14 cellular contexts compared by ENCODE assay signal in genomic region chr22:42286205-42286604, GRCh38. TPM values are rescaled to one million over a fixed set of nuclear protein-coding genes. Genes with fewer than 3 reads are reported as not detected.
DNase-seq lines count a peak whose midpoint lies in the region; ATAC-seq lines count a peak whose summit lies in the region.
"Had no signal": no experiment of that assay in that cellular context is flagged by ENCODE, and none has a peak within 500 bp of the region (broad histone marks: within the 10 kb centered on the region; RNA-seq: fewer than 3 reads in every experiment).

No MANE protein-coding gene starts in this region.

- POLR2A ChIA-PET in activated naive CD8-positive, alpha-beta T cell treated with anti-CD3 and anti-CD28 coated beads, Interleukin-2, amount 10 ng/mL, durations not matched to agents 7 days and 5 days (lab: Charles Lee) = no interaction called here

- H3K4me3 Mint-ChIP-seq in activated naive CD8-positive, alpha-beta T cell treated with anti-CD3 and anti-CD28 coated beads, Interleukin-2, amount 10 ng/mL, durations not matched to agents 7 days and 5 days = peak overlapping the region; percentile 12
- no peak overlapping the region for H3K4me3 Mint-ChIP-seq in activated naive CD8-positive, alpha-beta T cell treated with anti-CD3 and anti-CD28 coated beads, Interleukin-2, amount 50 U/mL, for 24 hours
- H3K4me3 Mint-ChIP-seq in activated T-helper 17 cell treated with anti-CD3 and anti-CD28 coated beads, Interleukin-2, amount 50 U/mL, for 72 hours = peak overlapping the region; percentile 4
- H3K4me3 Mint-ChIP-seq in stimulated activated naive B cell treated with anti-CD40 and anti-IgM and Interleukin-4, amounts not matched to agents 10 μg/mL and 1 μg/mL and 100 μg/mL, for 72 hours = no peak overlapping the region

- peak; percentile 82 for ATAC-seq in activated naive CD8-positive, alpha-beta T cell treated with anti-CD3 and anti-CD28 coated beads, Interleukin-2, amount 10 ng/mL, durations not matched to agents 7 days and 5 days (ENCODE audit: low read depth)
- ATAC-seq in activated naive CD8-positive, alpha-beta T cell treated with anti-CD3 and anti-CD28 coated beads, Interleukin-2, amount 50 U/mL, for 24 hours = no peak
- peak; percentile 81 for ATAC-seq in activated T-helper 17 cell treated with anti-CD3 and anti-CD28 coated beads, Interleukin-2, amount 50 U/mL, for 72 hours (replicated peaks)
- ATAC-seq in stimulated activated naive B cell treated with anti-CD40 and anti-IgM and Interleukin-4, amounts not matched to agents 10 μg/mL and 1 μg/mL and 100 μg/mL, for 72 hours (replicated peaks) = peak; percentile 49 to 54
- ATAC-seq: body of pancreas had no signal

- H3K27ac Mint-ChIP-seq in activated naive CD8-positive, alpha-beta T cell treated with anti-CD3 and anti-CD28 coated beads, Interleukin-2, amount 10 ng/mL, durations not matched to agents 7 days and 5 days = peak overlapping the region; percentile 22
- H3K27ac Mint-ChIP-seq in activated naive CD8-positive, alpha-beta T cell treated with anti-CD3 and anti-CD28 coated beads, Interleukin-2, amount 50 U/mL, for 24 hours = no peak overlapping the region
- H3K27ac Mint-ChIP-seq in activated T-helper 17 cell treated with anti-CD3 and anti-CD28 coated beads, Interleukin-2, amount 50 U/mL, for 72 hours = peak overlapping the region; percentile 22
- no peak overlapping the region for H3K27ac Mint-ChIP-seq in stimulated activated naive B cell treated with anti-CD40 and anti-IgM and Interleukin-4, amounts not matched to agents 10 μg/mL and 1 μg/mL and 100 μg/mL, for 72 hours
- H3K27ac Mint-ChIP-seq: IgD-negative memory B cell, nephron had no signal

- no peaks in the 10 kb centered on the region for H3K9me3 Mint-ChIP-seq in activated naive CD8-positive, alpha-beta T cell treated with anti-CD3 and anti-CD28 coated beads, Interleukin-2, amount 10 ng/mL, durations not matched to agents 7 days and 5 days
- H3K9me3 Mint-ChIP-seq in activated naive CD8-positive, alpha-beta T cell treated with anti-CD3 and anti-CD28 coated beads, Interleukin-2, amount 50 U/mL, for 24 hours = no peaks in the 10 kb centered on the region
- H3K9me3 Mint-ChIP-seq in activated T-helper 17 cell treated with anti-CD3 and anti-CD28 coated beads, Interleukin-2, amount 50 U/mL, for 72 hours = no peaks in the 10 kb centered on the region
- no peaks in the 10 kb centered on the region for H3K9me3 Mint-ChIP-seq in stimulated activated naive B cell treated with anti-CD40 and anti-IgM and Interleukin-4, amounts not matched to agents 10 μg/mL and 1 μg/mL and 100 μg/mL, for 72 hours
- H3K9me3 Mint-ChIP-seq: IgD-negative memory B cell, nephron had no signal

- DNase-seq in activated naive CD8-positive, alpha-beta T cell treated with anti-CD3 and anti-CD28 coated beads, Interleukin-2, amount 10 ng/mL, durations not matched to agents 7 days and 5 days = no peak
- no peak for DNase-seq in activated naive CD8-positive, alpha-beta T cell treated with anti-CD3 and anti-CD28 coated beads, Interleukin-2, amount 50 U/mL, for 24 hours
- peak; percentile 51 for DNase-seq in MV-4-11 (lab: John Stamatoyannopoulos, UW)
- DNase-seq in stimulated activated naive B cell treated with anti-CD40 and anti-IgM and Interleukin-4, amounts not matched to agents 10 μg/mL and 1 μg/mL and 100 μg/mL, for 72 hours = no peak
- DNase-seq in EL = no peak
- no peak for DNase-seq in NCI-H187 (lab: John Stamatoyannopoulos, UW)
- no peak for DNase-seq in NCI-H226
- DNase-seq: body of pancreas, DMS79 treated with DMSO at 0.1 percent for 48 hours, NCI-H1694 treated with DMSO at 0.1 percent for 48 hours, tibial artery had no signal

- peaks cover 19% of the 10 kb centered on the region for H3K27me3 Mint-ChIP-seq in activated naive CD8-positive, alpha-beta T cell treated with anti-CD3 and anti-CD28 coated beads, Interleukin-2, amount 10 ng/mL, durations not matched to agents 7 days and 5 days
- H3K27me3 Mint-ChIP-seq in activated naive CD8-positive, alpha-beta T cell treated with anti-CD3 and anti-CD28 coated beads, Interleukin-2, amount 50 U/mL, for 24 hours = peaks cover 10% of the 10 kb centered on the region
- no peaks in the 10 kb centered on the region for H3K27me3 Mint-ChIP-seq in activated T-helper 17 cell treated with anti-CD3 and anti-CD28 coated beads, Interleukin-2, amount 50 U/mL, for 72 hours
- peaks cover 27 to 30% of the 10 kb centered on the region in 2 donors for H3K27me3 Mint-ChIP-seq in stimulated activated naive B cell treated with anti-CD40 and anti-IgM and Interleukin-4, amounts not matched to agents 10 μg/mL and 1 μg/mL and 100 μg/mL, for 72 hours

- H3K4me1 Mint-ChIP-seq in activated naive CD8-positive, alpha-beta T cell treated with anti-CD3 and anti-CD28 coated beads, Interleukin-2, amount 10 ng/mL, durations not matched to agents 7 days and 5 days = peaks cover 28% of the 10 kb centered on the region
- peaks cover 25% of the 10 kb centered on the region for H3K4me1 Mint-ChIP-seq in activated naive CD8-positive, alpha-beta T cell treated with anti-CD3 and anti-CD28 coated beads, Interleukin-2, amount 50 U/mL, for 24 hours
- peaks cover 18% of the 10 kb centered on the region for H3K4me1 Mint-ChIP-seq in activated T-helper 17 cell treated with anti-CD3 and anti-CD28 coated beads, Interleukin-2, amount 50 U/mL, for 72 hours
- peaks cover 28 to 39% of the 10 kb centered on the region in 2 donors for H3K4me1 Mint-ChIP-seq in stimulated activated naive B cell treated with anti-CD40 and anti-IgM and Interleukin-4, amounts not matched to agents 10 μg/mL and 1 μg/mL and 100 μg/mL, for 72 hours

- no peaks in the 10 kb centered on the region for H3K36me3 Mint-ChIP-seq in activated naive CD8-positive, alpha-beta T cell treated with anti-CD3 and anti-CD28 coated beads, Interleukin-2, amount 10 ng/mL, durations not matched to agents 7 days and 5 days
- H3K36me3 Mint-ChIP-seq in activated naive CD8-positive, alpha-beta T cell treated with anti-CD3 and anti-CD28 coated beads, Interleukin-2, amount 50 U/mL, for 24 hours (ENCODE audit: low read depth) = no peaks in the 10 kb centered on the region
- H3K36me3 Mint-ChIP-seq in activated T-helper 17 cell treated with anti-CD3 and anti-CD28 coated beads, Interleukin-2, amount 50 U/mL, for 72 hours (ENCODE audit: low read depth) = no peaks in the 10 kb centered on the region
- H3K36me3 Mint-ChIP-seq in stimulated activated naive B cell treated with anti-CD40 and anti-IgM and Interleukin-4, amounts not matched to agents 10 μg/mL and 1 μg/mL and 100 μg/mL, for 72 hours = no peaks in the 10 kb centered on the region
- H3K36me3 Mint-ChIP-seq: IgD-negative memory B cell had no signal

RNA-seq across cellular contexts. Expression of gene TCF20, which starts 15.8 kb away (rescaled TPM):
- total RNA-seq in activated naive CD8-positive, alpha-beta T cell treated with anti-CD3 and anti-CD28 coated beads, Interleukin-2, amount 10 ng/mL, durations not matched to agents 7 days and 5 days = 10 to 100 TPM; 77.0 to 87.4 TPM
- 10 to 100 TPM; 61.2 to 72.5 TPM for total RNA-seq in activated T-helper 17 cell treated with anti-CD3 and anti-CD28 coated beads, Interleukin-2, amount 50 U/mL, for 72 hours

Comparison
In these comparisons a context has a peak if more than half of its experiments do, and no peak if none do; other contexts are left out.
1. H3K27ac Mint-ChIP-seq: peak in activated naive CD8-positive, alpha-beta T cell treated with anti-CD3 and anti-CD28 coated beads, Interleukin-2, amount 10 ng/mL, durations not matched to agents 7 days and 5 days (single experiment) and activated T-helper 17 cell treated with anti-CD3 and anti-CD28 coated beads, Interleukin-2, amount 50 U/mL, for 72 hours (single experiment); none in activated naive CD8-positive, alpha-beta T cell treated with anti-CD3 and anti-CD28 coated beads, Interleukin-2, amount 50 U/mL, for 24 hours (single experiment) and stimulated activated naive B cell treated with anti-CD40 and anti-IgM and Interleukin-4, amounts not matched to agents 10 μg/mL and 1 μg/mL and 100 μg/mL, for 72 hours (single experiment).
2. H3K4me3 Mint-ChIP-seq: peak in activated naive CD8-positive, alpha-beta T cell treated with anti-CD3 and anti-CD28 coated beads, Interleukin-2, amount 10 ng/mL, durations not matched to agents 7 days and 5 days (single experiment) and activated T-helper 17 cell treated with anti-CD3 and anti-CD28 coated beads, Interleukin-2, amount 50 U/mL, for 72 hours (single experiment); none in activated naive CD8-positive, alpha-beta T cell treated with anti-CD3 and anti-CD28 coated beads, Interleukin-2, amount 50 U/mL, for 24 hours (single experiment) and stimulated activated naive B cell treated with anti-CD40 and anti-IgM and Interleukin-4, amounts not matched to agents 10 μg/mL and 1 μg/mL and 100 μg/mL, for 72 hours (0 of 2).